Comparison of ENCODE assay signal across 8 cellular contexts in genomic region chr14:63642229-63642611, GRCh38. TPM values are rescaled to one million over a fixed set of nuclear protein-coding genes. Genes with fewer than 3 reads are reported as not detected.
DNase-seq lines count a peak whose midpoint lies in the region; TF ChIP-seq lines count a peak whose summit lies in the region.

No MANE protein-coding gene starts in this region.

- peak; percentile 55; the same call in 1 of the 2 replicates for TF ChIP-seq POLR2A in Raji (IDR thresholded peaks at IDR 0.05; ENCODE audit: insufficient read depth, low read depth, low read length)

- 0 out of 2 replicates have a peak, but pooled peaks cover 2% of the 10 kb centered on the region for H3K9me3 ChIP-seq in HAP-1
- H3K9me3 ChIP-seq in MG63: no peaks in the 10 kb centered on the region

- H3K27ac Mint-ChIP-seq in activated naive CD4-positive, alpha-beta T cell treated with anti-CD3 and anti-CD28 coated beads, Interleukin-2, amount 10 ng/mL, durations not matched to agents 7 days and 5 days: peak overlapping the region; percentile 93

- no peaks in the 10 kb centered on the region for H3K27me3 ChIP-seq in HAP-1 (ENCODE audit: low read depth)
- H3K27me3 ChIP-seq in MG63: no peaks in the 10 kb centered on the region

- peaks cover 39% of the 10 kb centered on the region for H3K4me1 Mint-ChIP-seq in activated naive CD4-positive, alpha-beta T cell treated with anti-CD3 and anti-CD28 coated beads, Interleukin-2, amount 10 ng/mL, durations not matched to agents 7 days and 5 days

- H3K4me1 ChIP-seq in HAP-1: no peaks in the 10 kb centered on the region

- DNase-seq in ELF-1 (ENCODE audit: low read depth, low spot score): peak; percentile 96
- DNase-seq in HAP-1 (ENCODE audit: low spot score in 2 of 2): peak; percentile 83 to 93
- DNase-seq in MG63: peak; percentile 71
- DNase-seq in activated naive CD4-positive, alpha-beta T cell treated with anti-CD3 and anti-CD28 coated beads, Interleukin-2, amount 10 ng/mL, durations not matched to agents 7 days and 5 days: peak; percentile 90
- DNase-seq in globus pallidus (ENCODE audit: low spot score): peak; percentile 99
- peak; percentile 92 for DNase-seq in non-pigmented ciliary epithelial cell (ENCODE audit: low read depth)
- peak; percentile 100 for DNase-seq in superior temporal gyrus (ENCODE audit: extremely low spot score)

- in situ Hi-C loops in HAP-1 (cut with MboI; ENCODE audit: low sequenced_read_pairs): no loop called here

- H3K4me3 Mint-ChIP-seq in activated naive CD4-positive, alpha-beta T cell treated with anti-CD3 and anti-CD28 coated beads, Interleukin-2, amount 10 ng/mL, durations not matched to agents 7 days and 5 days: peak overlapping the region; percentile 77

- H3K9me3 Mint-ChIP-seq in activated naive CD4-positive, alpha-beta T cell treated with anti-CD3 and anti-CD28 coated beads, Interleukin-2, amount 10 ng/mL, durations not matched to agents 7 days and 5 days: no peaks in the 10 kb centered on the region

- CTCF ChIA-PET in activated naive CD4-positive, alpha-beta T cell treated with anti-CD3 and anti-CD28 coated beads, Interleukin-2, amount 10 ng/mL, durations not matched to agents 7 days and 5 days (lab: Charles Lee): interaction anchor here (1.1 to 2.3 kb wide), 4 partner anchors 10 to 253 kb away, joined by 3 to 10 read pairs (median 4); no protein-coding TSS in a partner anchor

- peaks cover 3% of the 10 kb centered on the region; the same call in 1 of the 2 replicates for H3K36me3 ChIP-seq in HAP-1 (replicated peaks)
- peaks cover 6% of the 10 kb centered on the region; the same call in 1 of the 2 replicates for H3K36me3 ChIP-seq in MG63

- H3K36me3 Mint-ChIP-seq in activated naive CD4-positive, alpha-beta T cell treated with anti-CD3 and anti-CD28 coated beads, Interleukin-2, amount 10 ng/mL, durations not matched to agents 7 days and 5 days: peaks cover 19% of the 10 kb centered on the region

- peak overlapping the region; percentile 46 for H3K4me3 ChIP-seq in HAP-1
- peak overlapping the region; percentile 85 for H3K4me3 ChIP-seq in MG63

- no peaks in the 10 kb centered on the region for H3K27me3 Mint-ChIP-seq in activated naive CD4-positive, alpha-beta T cell treated with anti-CD3 and anti-CD28 coated beads, Interleukin-2, amount 10 ng/mL, durations not matched to agents 7 days and 5 days

RNA-seq across cellular contexts. Expression of gene WDR89, which starts 0.5 kb away (rescaled TPM):
- total RNA-seq in MG63 (2014; rRNA removed; shearing (Covaris generic); ENCODE audit: low replicate concordance): 11.3 and 22.9 TPM in 2 replicates

Comparison
In these comparisons a context has a peak if more than half of its experiments do, and no peak if none do; other contexts are left out.
1. Peak in every context shown above with its lines: DNase-seq and H3K4me3 ChIP-seq.